Comparison of ENCODE assay signal across 23 cellular contexts in genomic region chr9:16735000-16735399, GRCh38.
"Had no signal": no experiment of that assay in that cellular context is flagged by ENCODE, and none has a peak within 500 bp of the region (broad histone marks: within the 10 kb centered on the region; RNA-seq: fewer than 3 reads in every experiment).

No MANE protein-coding gene starts in this region.

- H3K27ac ChIP-seq: coronary artery, dorsolateral prefrontal cortex, esophagus muscularis mucosa, foreskin keratinocyte, gastroesophageal sphincter, heart left ventricle, hepatocyte, left lung, lower lobe of right lung had no signal

- H2AFZ ChIP-seq: hepatocyte had no signal

- H3K9me3 ChIP-seq: esophagus muscularis mucosa, gastroesophageal sphincter, heart left ventricle, left lung, lower lobe of right lung, mucosa of descending colon had no signal

- H3K4me2 ChIP-seq: hepatocyte had no signal

- H3K36me3 ChIP-seq: gastroesophageal sphincter, heart left ventricle, left lung, lower lobe of right lung had no signal

- H3K27me3 ChIP-seq: esophagus muscularis mucosa, foreskin keratinocyte, gastroesophageal sphincter, left lung had no signal

- H3K4me1 ChIP-seq: heart left ventricle, left lung had no signal

- FAIRE-seq: colon, endothelial cell of umbilical vein, frontal cortex, islet of Langerhans, keratinocyte had no signal

- H3K79me2 ChIP-seq: hepatocyte had no signal

- H3K4me3 ChIP-seq: coronary artery, dorsolateral prefrontal cortex, esophagus muscularis mucosa, gastroesophageal sphincter, heart left ventricle, hepatocyte, left lung, lower lobe of right lung, mucosa of descending colon had no signal

- DNase-seq: dermis blood vessel endothelial cell; dorsolateral prefrontal cortex; effector CD4-positive, alpha-beta T cell; effector memory CD4-positive, alpha-beta T cell; foreskin keratinocyte; heart left ventricle; hypothalamus; left cardiac atrium; left lung; left ventricle myocardium superior; lower lobe of right lung; mesenchymal stem cell; mucosa of descending colon; naive B cell had no signal

- ATAC-seq: foreskin keratinocyte, gastroesophageal sphincter, heart left ventricle, left cardiac atrium, left lung, left ventricle myocardium superior, lower lobe of right lung, mucosa of descending colon had no signal
